In the genomic region with DNA sequence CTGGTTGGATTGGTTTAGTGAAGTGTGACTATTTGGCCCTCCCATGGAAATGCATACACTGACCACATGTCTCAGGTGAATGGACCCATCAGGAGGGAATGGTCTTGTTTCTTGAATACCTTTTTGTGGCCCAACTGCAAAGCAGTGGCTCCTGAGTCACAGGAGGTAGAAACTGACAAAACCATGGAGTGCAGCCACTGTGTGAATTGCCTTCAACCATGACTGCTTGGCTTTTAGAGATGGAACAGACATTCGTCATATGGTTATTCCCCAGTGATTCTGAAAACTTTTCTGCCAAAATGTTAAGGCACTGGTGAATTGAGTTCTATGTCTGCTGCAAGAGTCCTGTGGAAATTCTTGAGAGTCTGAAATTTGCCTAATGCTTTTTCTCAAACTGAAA, we compare ENCODE assay signal across 15 cellular contexts.
DNase-seq lines count a peak whose midpoint lies in the region; ATAC-seq, FAIRE-seq and TF ChIP-seq lines count a peak whose summit lies in the region.
"Had no signal": no experiment of that assay in that cellular context is flagged by ENCODE, and none has a peak within 500 bp of the region (broad histone marks: within the 10 kb centered on the region; RNA-seq: fewer than 3 reads in every experiment).

No MANE protein-coding gene starts in this region.

- DNase-seq in GM19239 (ENCODE audit: insufficient read length, low spot score) (no peak), epithelial cell of esophagus (ENCODE audit: low read depth) (peak; percentile 55), gastrocnemius medialis (no peak), SHP77 (lab: John Stamatoyannopoulos, UW) (no peak), NOMO-1 treated with DMSO at 0.1 percent for 48 hours (lab: John Stamatoyannopoulos, UW; ENCODE audit: unreplicated experiment) (no peak), superior temporal gyrus (ENCODE audit: extremely low spot score) (no peak)
- DNase-seq: head of caudate nucleus; lower lobe of right lung; stimulated activated CD4-positive, alpha-beta T cell treated with anti-CD3 and anti-CD28 coated beads, Interleukin-2, amount 100 ng/mL, for 48 hours; stomach had no signal

- H3K9me3 ChIP-seq in gastrocnemius medialis: no peaks in the 10 kb centered on the region
- H3K9me3 ChIP-seq: lower lobe of right lung, stomach had no signal

- peak; percentile 59 for ATAC-seq in HG02885 (IDR thresholded peaks at IDR 0.05; ENCODE audit: poor library complexity, unreplicated experiment)
- ATAC-seq in gastrocnemius medialis: no peak
- no peak for ATAC-seq in esophagus mucosa

- peak overlapping the region in 3 of 4 donors; percentile 17 to 55 (median 30) for H3K27ac ChIP-seq in gastrocnemius medialis
- H3K27ac ChIP-seq: C4-2B, lower lobe of right lung, parathyroid adenoma, stomach had no signal

- no peak for TF ChIP-seq POLR2A in gastrocnemius medialis (IDR thresholded peaks at IDR 0.05)

- no peaks in the 10 kb centered on the region for H3K27me3 ChIP-seq in gastrocnemius medialis
- H3K27me3 ChIP-seq: stomach had no signal

- H3K4me1 ChIP-seq in gastrocnemius medialis: peaks cover 25% of the 10 kb centered on the region in 2 donors

- H3K4me3 ChIP-seq in epithelial cell of esophagus (ENCODE audit: low read length) (no peak overlapping the region), gastrocnemius medialis (peak overlapping the region in 1 of 4 donors; percentile 2)
- H3K4me3 ChIP-seq: lower lobe of right lung, stomach had no signal

- peak; percentile 58 for FAIRE-seq in GM19239 (lab: Jason Lieb, UNC)
- FAIRE-seq: HTR-8/SVneo had no signal

- intact Hi-C loops in gastrocnemius medialis (cut with DNase I; ENCODE audit: low total_unique reads): no loop called here

- TF ChIP-seq CTCF in epithelial cell of esophagus (IDR thresholded peaks at IDR 0.05; ENCODE audit: insufficient read depth, low read depth, low read length, missing control alignments) (no peak), gastrocnemius medialis (IDR thresholded peaks at IDR 0.05 in 4 of 5, conservative IDR thresholded peaks at IDR 0.05 in 1 of 5) (no peak)

- H3K36me3 ChIP-seq in gastrocnemius medialis: no peaks in the 10 kb centered on the region
- H3K36me3 ChIP-seq: lower lobe of right lung, stomach had no signal

- in situ Hi-C loops in gastrocnemius medialis (cut with MboI; ENCODE audit: low sequenced_read_pairs in 4 of 4): no loop called here
